ENCODE assay signal across 9 cellular contexts in the genomic region with DNA sequence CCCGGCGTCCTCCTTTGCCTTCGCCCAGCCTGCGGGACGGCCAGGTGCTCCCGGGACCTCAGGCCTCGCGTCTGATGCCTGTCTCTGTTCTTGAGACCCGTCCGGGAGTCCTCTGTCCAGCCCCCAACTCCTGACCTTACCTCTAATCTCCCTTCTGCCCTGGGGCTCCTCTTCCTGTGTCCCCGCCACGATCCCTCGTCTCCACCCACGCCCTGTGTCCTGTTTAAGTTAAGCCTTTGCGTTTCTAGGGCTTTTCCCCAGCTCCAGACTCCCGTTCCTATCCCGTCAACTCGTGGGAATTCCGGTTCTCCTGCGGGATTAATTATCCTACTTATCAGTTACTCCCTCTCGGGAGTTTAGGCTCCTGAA. TPM values are rescaled to one million over a fixed set of nuclear protein-coding genes. Genes with fewer than 3 reads are reported as not detected.
DNase-seq lines count a peak whose midpoint lies in the region; ATAC-seq and TF ChIP-seq lines count a peak whose summit lies in the region.
"Had no signal": no experiment of that assay in that cellular context is flagged by ENCODE, and none has a peak within 500 bp of the region (broad histone marks: within the 10 kb centered on the region; RNA-seq: fewer than 3 reads in every experiment).

No MANE protein-coding gene starts in this region.

- TF ChIP-seq POLR2A in right lobe of liver (IDR thresholded peaks at IDR 0.05) (no peak), vagina (IDR thresholded peaks at IDR 0.05) (no peak)

- no peaks in the 10 kb centered on the region for H3K9me3 ChIP-seq in right atrium auricular region
- H3K9me3 ChIP-seq in right lobe of liver = no peaks in the 10 kb centered on the region
- no peaks in the 10 kb centered on the region for H3K9me3 ChIP-seq in vagina

- peak overlapping the region; percentile 69 to 94 for H3K4me3 ChIP-seq in right atrium auricular region
- H3K4me3 ChIP-seq in right lobe of liver = peak overlapping the region; percentile 88 to 98 (median 93)
- peak overlapping the region; percentile 62 to 90 for H3K4me3 ChIP-seq in vagina

- H3K27ac ChIP-seq in right atrium auricular region = peak overlapping the region; percentile 95 to 98
- H3K27ac ChIP-seq in angular gyrus (ENCODE audit: low read depth, low read length) = peak overlapping the region; percentile 99
- peak overlapping the region; percentile 79 to 95 (median 87) for H3K27ac ChIP-seq in right lobe of liver
- H3K27ac ChIP-seq in vagina = peak overlapping the region; percentile 95

- no peaks in the 10 kb centered on the region for H3K27me3 ChIP-seq in right atrium auricular region
- no peaks in the 10 kb centered on the region for H3K27me3 ChIP-seq in right lobe of liver
- H3K27me3 ChIP-seq in vagina = no peaks in the 10 kb centered on the region

- DNase-seq in right atrium auricular region (ENCODE audit: low spot score) = no peak
- no peak for DNase-seq in cardiac septum (ENCODE audit: low spot score)
- no peak for DNase-seq in right lobe of liver
- no peak for DNase-seq in vagina (ENCODE audit: extremely low spot score in 2 of 2)
- DNase-seq in OCI-M1 (lab: John Stamatoyannopoulos, UW) = no peak
- DNase-seq in SKM-1 treated with dmso at 0.1 percent for 144 hours (lab: John Stamatoyannopoulos, UW; ENCODE audit: unreplicated experiment) = no peak
- no peak for DNase-seq in pons (ENCODE audit: low spot score)

- H3K36me3 ChIP-seq in right atrium auricular region (peaks cover 41% of the 10 kb centered on the region), right lobe of liver (peaks cover 17 to 38% (median 26%) of the 10 kb centered on the region in 4 donors), vagina (peaks cover 4 to 38% of the 10 kb centered on the region in 2 donors)

- H3K4me1 ChIP-seq in right atrium auricular region (peaks cover 0 to 51% of the 10 kb centered on the region in 2 donors), right lobe of liver (peaks cover 0 to 35% (median 5%) of the 10 kb centered on the region in 4 donors), vagina (peaks cover 55% of the 10 kb centered on the region)

- intact Hi-C loops in cardiac septum (cut with DNase I) (loop anchor here (10.0 kb wide), 1 partner anchor 245 kb away; a partner anchor contains a TSS), right lobe of liver (cut with DNase I) (no loop called here), vagina (cut with DNase I) (no loop called here)

- ATAC-seq in right lobe of liver = no peak

- WGBS in right lobe of liver (ENCODE audit: insufficient coverage, low coverage, low lambda C conversion rate, missing lambda C conversion rate) = 0% methylated on average over 12 of the region's 21 CpGs

- TF ChIP-seq CTCF in right atrium auricular region (IDR thresholded peaks at IDR 0.05) (no peak), right lobe of liver (IDR thresholded peaks at IDR 0.05) (no peak), vagina (IDR thresholded peaks at IDR 0.05) (no peak)

RNA-seq across cellular contexts. Expression of a gene that starts 0.7 kb away (rescaled TPM):
- total RNA-seq in right atrium auricular region (10 to 100 TPM; 32.1 to 36.4 TPM), cardiac septum (86.5 TPM), right lobe of liver (10 to 100 TPM; 29.8 to 66.3 (median 41.1) TPM), vagina (129 TPM)

RNA-seq across cellular contexts. Expression of a gene that starts 13.9 kb away (rescaled TPM):
- total RNA-seq in right atrium auricular region (1 to 10 TPM; 2.1 to 4.9 TPM), cardiac septum (2.9 TPM), right lobe of liver (1 to 10 TPM; 1.5 to 5.7 (median 3.3) TPM), vagina (10.3 TPM)

RNA-seq across cellular contexts. Expression of a gene that starts 23.4 kb away (rescaled TPM):
- total RNA-seq in right atrium auricular region = 10 to 100 TPM; 11.4 to 15.2 TPM
- 14.2 TPM for total RNA-seq in cardiac septum
- 1 to 10 TPM; 1.3 to 3.7 (median 2.0) TPM for total RNA-seq in right lobe of liver
- 33.4 TPM for total RNA-seq in vagina

RNA-seq across cellular contexts. Expression of a gene that starts 34.4 kb away (rescaled TPM):
- total RNA-seq in right atrium auricular region (1 to 10 TPM; 1.7 to 2.7 TPM), cardiac septum (1.3 TPM), right lobe of liver (under 1 TPM in 5 of 6 experiments, not detected in 1; 0.30 to 0.93 (median 0.35) TPM), vagina (5.9 TPM)
- total RNA-seq: pulmonary artery endothelial cell had no signal

RNA-seq across cellular contexts. Expression of a gene that starts 52.9 kb away (rescaled TPM):
- total RNA-seq in right atrium auricular region = not detected
- not detected for total RNA-seq in cardiac septum
- under 1 TPM in 1 of 6 experiments, not detected in 5; 0.38 TPM for total RNA-seq in right lobe of liver
- not detected for total RNA-seq in vagina
- total RNA-seq: pulmonary artery endothelial cell had no signal
